Comparison of ENCODE assay signal across 7 cellular contexts in the genomic region with DNA sequence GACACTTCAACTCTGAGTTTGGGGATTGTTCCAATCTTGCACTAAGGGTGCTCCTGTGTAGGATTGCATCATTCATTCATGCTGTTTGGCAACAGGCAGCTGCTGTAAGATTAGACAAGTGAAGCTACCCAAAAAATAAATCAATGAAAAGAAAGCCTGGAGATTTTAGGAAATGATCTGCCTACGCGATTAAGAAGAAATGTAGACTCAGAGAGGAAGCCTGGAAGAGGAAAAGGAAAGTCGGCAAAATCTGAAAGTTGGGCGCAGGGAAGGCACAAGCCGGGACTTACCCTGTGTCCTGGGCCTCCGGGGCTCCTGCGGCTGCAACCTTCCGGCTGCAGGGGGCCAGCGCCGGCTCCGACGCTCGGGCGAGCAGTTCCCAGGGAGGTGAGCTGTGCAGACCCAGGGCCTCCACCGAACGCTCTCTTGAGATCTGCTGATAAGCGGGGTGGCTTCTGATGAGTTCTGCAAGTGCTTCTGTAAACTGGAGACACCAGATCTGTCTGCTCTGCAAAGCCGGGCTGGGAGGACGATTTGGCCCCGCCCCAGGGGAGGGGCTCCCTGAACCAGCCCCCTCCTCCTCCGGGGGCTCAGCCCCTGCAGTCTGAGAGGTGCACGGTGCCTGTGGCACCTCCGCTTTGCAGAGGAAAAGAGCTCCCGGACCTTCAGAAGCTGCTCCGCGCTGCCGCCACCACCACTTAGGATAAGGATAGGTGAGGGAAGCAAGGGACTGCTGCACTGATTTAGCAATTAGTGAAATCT. TPM values are rescaled to one million over a fixed set of nuclear protein-coding genes. Genes with fewer than 3 reads are reported as not detected.
DNase-seq lines count a peak whose midpoint lies in the region; ATAC-seq and TF ChIP-seq lines count a peak whose summit lies in the region.

No MANE protein-coding gene starts in this region.

- H3K4me3 ChIP-seq in astrocyte of the spinal cord (ENCODE audit: low read depth, low read length) = peak overlapping the region; percentile 59
- H3K4me3 ChIP-seq in iPS-11a (ENCODE audit: low read depth, low read length) = peak overlapping the region; percentile 83
- H3K4me3 ChIP-seq in skeletal muscle satellite cell (ENCODE audit: low read length) = peak overlapping the region; percentile 99

- peaks cover 15% of the 10 kb centered on the region for H3K36me3 ChIP-seq in skeletal muscle satellite cell (ENCODE audit: insufficient read depth, low read length)

- TF ChIP-seq CTCF in astrocyte of the spinal cord (IDR thresholded peaks at IDR 0.05; ENCODE audit: low read depth, low read length) = peak; percentile 34

- H3K27me3 ChIP-seq in skeletal muscle satellite cell (ENCODE audit: control insufficient read depth, insufficient read depth, low read length) = no peaks in the 10 kb centered on the region

- DNase-seq in NCI-H146 treated with DMSO at 0.1 percent for 48 hours (lab: John Stamatoyannopoulos, UW; ENCODE audit: unreplicated experiment) (peak; percentile 87), T-helper 9 cell (peak; percentile 52), astrocyte of the spinal cord (ENCODE audit: low read depth, low spot score) (peak; percentile 75)

- H3K9me3 ChIP-seq in skeletal muscle satellite cell (replicated peaks; ENCODE audit: low read length) = no peaks in the 10 kb centered on the region

- H3K4me2 ChIP-seq in skeletal muscle satellite cell (ENCODE audit: low read length) = peak overlapping the region; percentile 100

- in situ Hi-C loops in astrocyte of the spinal cord (cut with HindIII; ENCODE audit: low sequenced_read_pairs) = no loop called here

- no peaks in the 10 kb centered on the region for H3K4me1 ChIP-seq in skeletal muscle satellite cell (ENCODE audit: control insufficient read depth, insufficient read depth, low read length)

- ATAC-seq in GM18499 (IDR thresholded peaks at IDR 0.05; ENCODE audit: insufficient read depth, unreplicated experiment) (peak; percentile 91), HG02852 (IDR thresholded peaks at IDR 0.05; ENCODE audit: unreplicated experiment) (peak; percentile 97)

- H3K9ac ChIP-seq in skeletal muscle satellite cell (ENCODE audit: low read depth, low read length) = peak overlapping the region; percentile 77

RNA-seq across cellular contexts. Expression of a gene that starts 17.4 kb away (rescaled TPM):
- 47.7 and 57.7 TPM in 2 replicates for total RNA-seq in skeletal muscle satellite cell (2012; rRNA removed)

RNA-seq across cellular contexts. Expression of a gene that starts 17.7 kb away (rescaled TPM):
- total RNA-seq in skeletal muscle satellite cell (2012; rRNA removed) = 206 and 216 TPM in 2 replicates

RNA-seq across cellular contexts. Expression of a gene that starts 30.2 kb away (rescaled TPM):
- 144 and 145 TPM in 2 replicates for total RNA-seq in skeletal muscle satellite cell (2012; rRNA removed)

RNA-seq across cellular contexts. Expression of a gene that starts 58.9 kb away (rescaled TPM):
- total RNA-seq in skeletal muscle satellite cell (2012; rRNA removed) = 1.1 and 2.0 TPM in 2 replicates

Comparison
In these comparisons a context has a peak if more than half of its experiments do, and no peak if none do; other contexts are left out.
1. Peak in every context shown above with its lines: DNase-seq, ATAC-seq and H3K4me3 ChIP-seq.